ENCODE assay signal across 8 cellular contexts in genomic region chr1:179709841-179710329, GRCh38. TPM values are rescaled to one million over a fixed set of nuclear protein-coding genes. Genes with fewer than 3 reads are reported as not detected.
DNase-seq lines count a peak whose midpoint lies in the region; FAIRE-seq and TF ChIP-seq lines count a peak whose summit lies in the region.

No MANE protein-coding gene starts in this region.

- H3K4me1 ChIP-seq in SJCRH30 (peaks cover 3% of the 10 kb centered on the region; the same call in 1 of the 2 replicates), esophagus muscularis mucosa (peaks cover 9 to 14% (median 12%) of the 10 kb centered on the region in 4 donors)

- intact Hi-C loops in esophagus muscularis mucosa (cut with DNase I) = no loop called here

- DNase-seq in GM18507 (ENCODE audit: extremely low spot score, insufficient read length, low read depth) (no peak), HCEC 1CT (peak; percentile 3), SJCRH30 (peak; percentile 24 to 64), kidney glomerular epithelial cell (lab: John Stamatoyannopoulos, UW) (peak; percentile 15), LoVo (ENCODE audit: low spot score) (no peak), NCI-H510A treated with DMSO at 0.1 percent for 48 hours (lab: John Stamatoyannopoulos, UW) (no peak), esophagus muscularis mucosa (ENCODE audit: extremely low spot score) (no peak), NCI-H1694 treated with DMSO at 0.1 percent for 48 hours (lab: John Stamatoyannopoulos, UW) (no peak)

- peak; percentile 69 for FAIRE-seq in GM18507 (lab: Jason Lieb, UNC)

- no peak for TF ChIP-seq POLR2A in esophagus muscularis mucosa (IDR thresholded peaks at IDR 0.05; ENCODE audit: low read depth)

- peaks cover 7% of the 10 kb centered on the region; the same call in 1 of the 2 replicates for H3K9me3 ChIP-seq in SJCRH30 (replicated peaks)
- peaks cover 0 to 18% (median 14%) of the 10 kb centered on the region in 4 donors for H3K9me3 ChIP-seq in esophagus muscularis mucosa

- no peaks in the 10 kb centered on the region for H3K36me3 ChIP-seq in SJCRH30
- no peaks in the 10 kb centered on the region for H3K36me3 ChIP-seq in esophagus muscularis mucosa

- H3K27me3 ChIP-seq in SJCRH30 (no peaks in the 10 kb centered on the region), esophagus muscularis mucosa (no peaks in the 10 kb centered on the region)

- no peak overlapping the region for H3K27ac ChIP-seq in SJCRH30
- no peak overlapping the region for H3K27ac ChIP-seq in esophagus muscularis mucosa (replicated peaks in 1 of 4)

- H3K4me3 ChIP-seq in SJCRH30 (no peak overlapping the region), esophagus muscularis mucosa (no peak overlapping the region)

- TF ChIP-seq EP300 in esophagus muscularis mucosa (IDR thresholded peaks at IDR 0.05) = no peak

- WGBS in esophagus muscularis mucosa = 33% methylated on average over 5 of the region's 5 CpGs

- TF ChIP-seq CTCF in esophagus muscularis mucosa (IDR thresholded peaks at IDR 0.05) = no peak

RNA-seq across cellular contexts. Expression of gene FAM163A, which starts 33.2 kb away (rescaled TPM):
- not detected in 2 replicates for total RNA-seq in SJCRH30 (2014; rRNA removed; shearing (Covaris generic))
- total RNA-seq in esophagus muscularis mucosa = under 1 TPM; under 0.01 to 0.50 (median 0.24) TPM

Comparison
In these comparisons a context has a peak if more than half of its experiments do, and no peak if none do; other contexts are left out.
1. DNase-seq: peak in HCEC 1CT (single experiment), SJCRH30 (2 of 2) and kidney glomerular epithelial cell (single experiment); none in GM18507 (single experiment), LoVo (single experiment), NCI-H510A treated with DMSO at 0.1 percent for 48 hours (single experiment), esophagus muscularis mucosa (single experiment) and NCI-H1694 treated with DMSO at 0.1 percent for 48 hours (single experiment).